ENCODE assay signal across 8 cellular contexts in the genomic region with DNA sequence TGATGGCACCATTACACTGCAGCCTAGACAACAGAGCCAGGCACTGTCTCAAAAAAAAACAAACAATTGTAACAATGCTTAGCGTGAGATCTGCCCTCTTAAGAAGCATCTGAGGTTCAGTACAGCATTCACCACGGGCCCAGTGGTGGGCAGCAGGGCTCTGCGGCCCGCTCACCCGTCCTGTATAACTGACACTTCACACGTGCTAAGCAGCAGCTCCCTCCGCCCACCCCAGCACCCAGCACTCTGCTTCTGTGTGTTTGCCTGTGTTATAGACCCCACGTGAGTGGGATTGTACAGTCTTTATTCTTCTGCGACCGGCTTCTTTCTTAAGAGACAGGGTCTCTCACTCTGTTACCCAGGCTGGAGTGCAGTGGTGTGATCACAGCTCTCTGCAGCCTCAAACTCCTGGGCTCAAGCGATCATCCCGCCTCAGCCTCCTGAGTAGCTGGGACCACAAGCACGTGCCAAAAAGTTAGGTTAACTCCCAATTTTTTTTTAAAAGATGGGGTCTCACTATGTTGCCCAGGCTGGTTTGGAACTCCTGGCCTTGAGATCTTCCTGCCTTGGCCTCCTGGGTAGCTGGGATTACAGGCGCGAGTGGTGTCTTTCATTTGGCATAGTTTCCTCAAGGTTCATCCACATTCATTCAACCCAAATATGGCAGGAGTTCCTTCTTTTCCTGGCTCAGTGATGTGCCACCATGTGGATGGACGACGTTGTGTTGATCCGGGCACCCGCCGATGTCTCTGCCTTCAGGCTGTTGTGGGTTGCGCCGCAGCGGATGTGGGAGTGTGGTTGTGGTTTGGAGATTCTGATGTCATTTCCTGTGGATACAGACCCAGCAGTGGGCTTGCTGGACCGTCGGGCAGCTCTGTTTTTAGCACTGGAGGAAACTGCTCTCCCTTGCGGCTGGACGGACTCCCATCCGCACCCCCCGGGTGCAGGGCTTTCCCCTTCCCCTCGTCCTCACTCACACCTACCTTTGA.
DNase-seq lines count a peak whose midpoint lies in the region; ATAC-seq and TF ChIP-seq lines count a peak whose summit lies in the region.

No MANE protein-coding gene starts in this region.

- in situ Hi-C loops in GM18951 (cut with MboI; ENCODE audit: low sequenced_read_pairs, unreplicated experiment), result no loop called here

- peak; percentile 83 for DNase-seq in KG1 (lab: John Stamatoyannopoulos, UW)
- DNase-seq in activated CD8-positive, alpha-beta memory T cell treated with anti-CD3 and anti-CD28 coated beads for 4 hours (ENCODE audit: low read depth in 2 of 2), result peak; percentile 45 to 61
- DNase-seq in fibroblast of gingiva (ENCODE audit: low read depth), result peak; percentile 52
- DNase-seq in stimulated activated CD4-positive, alpha-beta T cell treated with anti-CD3 and anti-CD28 coated beads, Interleukin-1b, Interleukin-23, amount 100 ng/mL, for 4 hours (ENCODE audit: low read depth in 2 of 2), result peak; percentile 30 to 34
- DNase-seq in ureter (ENCODE audit: low spot score), result no peak

- ATAC-seq in HG02884 (IDR thresholded peaks at IDR 0.05; ENCODE audit: unreplicated experiment) (no peak), HG03045 (IDR thresholded peaks at IDR 0.05; ENCODE audit: unreplicated experiment) (no peak)

- TF ChIP-seq POLR2A in GM18951 (IDR thresholded peaks at IDR 0.05; ENCODE audit: extremely low read depth, insufficient read depth, insufficient read length), result peak; percentile 17
